Comparison of ENCODE assay signal across 1 cellular context in the genomic region with DNA sequence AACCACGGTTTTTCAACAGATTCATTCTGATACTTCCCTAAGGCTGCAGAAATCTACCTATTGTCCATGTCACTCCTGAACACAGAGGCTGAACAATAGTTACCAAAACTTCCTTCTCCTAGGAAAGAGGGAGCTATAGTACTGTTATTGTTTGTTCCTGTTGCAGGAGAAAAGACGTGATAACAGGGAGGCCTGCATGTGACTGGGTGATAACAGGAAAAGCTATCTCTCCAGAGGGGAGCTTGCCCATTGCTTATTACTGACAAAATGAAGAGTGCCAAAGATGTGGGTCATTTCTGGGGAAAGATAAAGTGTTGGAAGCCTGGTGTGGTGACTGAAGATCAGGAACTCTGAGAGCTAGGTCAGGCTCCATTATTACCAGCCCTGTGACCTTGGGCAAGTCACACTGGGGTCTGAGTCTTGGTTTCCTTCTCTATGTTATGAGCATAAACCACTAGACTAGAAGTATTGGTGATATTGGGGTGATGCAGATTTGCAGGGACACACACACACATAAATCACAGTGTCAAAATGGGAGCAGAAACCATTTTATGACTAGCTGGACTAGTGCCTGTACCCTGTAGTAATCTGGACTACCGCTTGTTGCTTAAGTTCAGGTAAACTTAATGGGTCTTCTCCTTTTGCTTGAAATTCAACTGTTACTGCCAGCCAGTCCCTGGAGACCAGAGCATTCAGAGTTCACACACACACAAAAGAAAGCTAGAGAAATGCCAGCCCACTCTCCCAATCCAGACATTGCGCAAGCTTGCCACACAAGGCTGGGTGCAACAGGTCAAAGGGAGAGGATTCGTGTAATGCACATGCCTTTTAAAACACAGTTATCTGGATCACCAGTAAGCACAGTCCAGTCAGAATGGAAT.
TF ChIP-seq lines count a peak whose summit lies in the region.

No MANE protein-coding gene starts in this region.

TF ChIP-seq in K562, 482 proteins besides CTCF, POLR2A, EP300 and RAD21 (continues in another document):
- TF ChIP-seq ZNF507 (tag; conservative IDR thresholded peaks at IDR 0.05) = no peak
- TF ChIP-seq, protein P1, sequence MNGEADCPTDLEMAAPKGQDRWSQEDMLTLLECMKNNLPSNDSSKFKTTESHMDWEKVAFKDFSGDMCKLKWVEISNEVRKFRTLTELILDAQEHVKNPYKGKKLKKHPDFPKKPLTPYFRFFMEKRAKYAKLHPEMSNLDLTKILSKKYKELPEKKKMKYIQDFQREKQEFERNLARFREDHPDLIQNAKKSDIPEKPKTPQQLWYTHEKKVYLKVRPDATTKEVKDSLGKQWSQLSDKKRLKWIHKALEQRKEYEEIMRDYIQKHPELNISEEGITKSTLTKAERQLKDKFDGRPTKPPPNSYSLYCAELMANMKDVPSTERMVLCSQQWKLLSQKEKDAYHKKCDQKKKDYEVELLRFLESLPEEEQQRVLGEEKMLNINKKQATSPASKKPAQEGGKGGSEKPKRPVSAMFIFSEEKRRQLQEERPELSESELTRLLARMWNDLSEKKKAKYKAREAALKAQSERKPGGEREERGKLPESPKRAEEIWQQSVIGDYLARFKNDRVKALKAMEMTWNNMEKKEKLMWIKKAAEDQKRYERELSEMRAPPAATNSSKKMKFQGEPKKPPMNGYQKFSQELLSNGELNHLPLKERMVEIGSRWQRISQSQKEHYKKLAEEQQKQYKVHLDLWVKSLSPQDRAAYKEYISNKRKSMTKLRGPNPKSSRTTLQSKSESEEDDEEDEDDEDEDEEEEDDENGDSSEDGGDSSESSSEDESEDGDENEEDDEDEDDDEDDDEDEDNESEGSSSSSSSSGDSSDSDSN (IDR thresholded peaks at IDR 0.05; ENCODE audit: borderline replicate concordance in 1 of 2, low read depth in 2 of 2, low read length in 2 of 2) = no peak
- TF ChIP-seq, protein P2, sequence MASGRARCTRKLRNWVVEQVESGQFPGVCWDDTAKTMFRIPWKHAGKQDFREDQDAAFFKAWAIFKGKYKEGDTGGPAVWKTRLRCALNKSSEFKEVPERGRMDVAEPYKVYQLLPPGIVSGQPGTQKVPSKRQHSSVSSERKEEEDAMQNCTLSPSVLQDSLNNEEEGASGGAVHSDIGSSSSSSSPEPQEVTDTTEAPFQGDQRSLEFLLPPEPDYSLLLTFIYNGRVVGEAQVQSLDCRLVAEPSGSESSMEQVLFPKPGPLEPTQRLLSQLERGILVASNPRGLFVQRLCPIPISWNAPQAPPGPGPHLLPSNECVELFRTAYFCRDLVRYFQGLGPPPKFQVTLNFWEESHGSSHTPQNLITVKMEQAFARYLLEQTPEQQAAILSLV (tag; IDR thresholded peaks at IDR 0.05) = 0 out of 2 replicates have a peak, but pooled peaks have one; percentile 14
- TF ChIP-seq MCM2 (IDR thresholded peaks at IDR 0.05; ENCODE audit: low read depth) = no peak
- TF ChIP-seq YY1 (IDR thresholded peaks at IDR 0.05; ENCODE audit: borderline replicate concordance in 1 of 3, control insufficient read depth in 1 of 3, extremely low read depth in 1 of 3, insufficient read depth in 3 of 3, insufficient read length in 1 of 3, insufficient replicate concordance in 2 of 3, low read depth in 1 of 3, low read length in 2 of 3) = no peak
- TF ChIP-seq, protein P3, sequence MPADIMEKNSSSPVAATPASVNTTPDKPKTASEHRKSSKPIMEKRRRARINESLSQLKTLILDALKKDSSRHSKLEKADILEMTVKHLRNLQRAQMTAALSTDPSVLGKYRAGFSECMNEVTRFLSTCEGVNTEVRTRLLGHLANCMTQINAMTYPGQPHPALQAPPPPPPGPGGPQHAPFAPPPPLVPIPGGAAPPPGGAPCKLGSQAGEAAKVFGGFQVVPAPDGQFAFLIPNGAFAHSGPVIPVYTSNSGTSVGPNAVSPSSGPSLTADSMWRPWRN (IDR thresholded peaks at IDR 0.05; ENCODE audit: low read depth) = no peak
- TF ChIP-seq CC2D1A (IDR thresholded peaks at IDR 0.05) = peak; percentile 47; the same call in 1 of the 2 replicates
- TF ChIP-seq, protein P4, sequence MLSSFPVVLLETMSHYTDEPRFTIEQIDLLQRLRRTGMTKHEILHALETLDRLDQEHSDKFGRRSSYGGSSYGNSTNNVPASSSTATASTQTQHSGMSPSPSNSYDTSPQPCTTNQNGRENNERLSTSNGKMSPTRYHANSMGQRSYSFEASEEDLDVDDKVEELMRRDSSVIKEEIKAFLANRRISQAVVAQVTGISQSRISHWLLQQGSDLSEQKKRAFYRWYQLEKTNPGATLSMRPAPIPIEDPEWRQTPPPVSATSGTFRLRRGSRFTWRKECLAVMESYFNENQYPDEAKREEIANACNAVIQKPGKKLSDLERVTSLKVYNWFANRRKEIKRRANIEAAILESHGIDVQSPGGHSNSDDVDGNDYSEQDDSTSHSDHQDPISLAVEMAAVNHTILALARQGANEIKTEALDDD (IDR thresholded peaks at IDR 0.05) = peak; percentile 85
- TF ChIP-seq, protein P5, sequence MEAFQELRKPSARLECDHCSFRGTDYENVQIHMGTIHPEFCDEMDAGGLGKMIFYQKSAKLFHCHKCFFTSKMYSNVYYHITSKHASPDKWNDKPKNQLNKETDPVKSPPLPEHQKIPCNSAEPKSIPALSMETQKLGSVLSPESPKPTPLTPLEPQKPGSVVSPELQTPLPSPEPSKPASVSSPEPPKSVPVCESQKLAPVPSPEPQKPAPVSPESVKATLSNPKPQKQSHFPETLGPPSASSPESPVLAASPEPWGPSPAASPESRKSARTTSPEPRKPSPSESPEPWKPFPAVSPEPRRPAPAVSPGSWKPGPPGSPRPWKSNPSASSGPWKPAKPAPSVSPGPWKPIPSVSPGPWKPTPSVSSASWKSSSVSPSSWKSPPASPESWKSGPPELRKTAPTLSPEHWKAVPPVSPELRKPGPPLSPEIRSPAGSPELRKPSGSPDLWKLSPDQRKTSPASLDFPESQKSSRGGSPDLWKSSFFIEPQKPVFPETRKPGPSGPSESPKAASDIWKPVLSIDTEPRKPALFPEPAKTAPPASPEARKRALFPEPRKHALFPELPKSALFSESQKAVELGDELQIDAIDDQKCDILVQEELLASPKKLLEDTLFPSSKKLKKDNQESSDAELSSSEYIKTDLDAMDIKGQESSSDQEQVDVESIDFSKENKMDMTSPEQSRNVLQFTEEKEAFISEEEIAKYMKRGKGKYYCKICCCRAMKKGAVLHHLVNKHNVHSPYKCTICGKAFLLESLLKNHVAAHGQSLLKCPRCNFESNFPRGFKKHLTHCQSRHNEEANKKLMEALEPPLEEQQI (IDR thresholded peaks at IDR 0.05) = 0 out of 2 replicates have a peak, but pooled peaks have one; percentile 29
- TF ChIP-seq SETDB1 (IDR thresholded peaks at IDR 0.05; ENCODE audit: low read length) = no peak
- TF ChIP-seq BRD4 (IDR thresholded peaks at IDR 0.05) = no peak
- TF ChIP-seq, protein P6, sequence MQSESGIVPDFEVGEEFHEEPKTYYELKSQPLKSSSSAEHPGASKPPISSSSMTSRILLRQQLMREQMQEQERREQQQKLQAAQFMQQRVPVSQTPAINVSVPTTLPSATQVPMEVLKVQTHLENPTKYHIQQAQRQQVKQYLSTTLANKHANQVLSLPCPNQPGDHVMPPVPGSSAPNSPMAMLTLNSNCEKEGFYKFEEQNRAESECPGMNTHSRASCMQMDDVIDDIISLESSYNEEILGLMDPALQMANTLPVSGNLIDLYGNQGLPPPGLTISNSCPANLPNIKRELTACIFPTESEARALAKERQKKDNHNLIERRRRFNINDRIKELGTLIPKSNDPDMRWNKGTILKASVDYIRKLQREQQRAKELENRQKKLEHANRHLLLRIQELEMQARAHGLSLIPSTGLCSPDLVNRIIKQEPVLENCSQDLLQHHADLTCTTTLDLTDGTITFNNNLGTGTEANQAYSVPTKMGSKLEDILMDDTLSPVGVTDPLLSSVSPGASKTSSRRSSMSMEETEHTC (IDR thresholded peaks at IDR 0.05) = peak; percentile 34; the same call in 1 of the 2 replicates
- TF ChIP-seq FOXA3 (CRISPR knock-in tag; conservative IDR thresholded peaks at IDR 0.05 in 1 of 2, IDR thresholded peaks at IDR 0.05 in 1 of 2) = no peak
- TF ChIP-seq POLR2AphosphoS5 (IDR thresholded peaks at IDR 0.05; ENCODE audit: control insufficient read depth, insufficient read depth, low read depth, low read length) = peak; percentile 75; the same call in 1 of the 2 replicates
- TF ChIP-seq, protein P7, sequence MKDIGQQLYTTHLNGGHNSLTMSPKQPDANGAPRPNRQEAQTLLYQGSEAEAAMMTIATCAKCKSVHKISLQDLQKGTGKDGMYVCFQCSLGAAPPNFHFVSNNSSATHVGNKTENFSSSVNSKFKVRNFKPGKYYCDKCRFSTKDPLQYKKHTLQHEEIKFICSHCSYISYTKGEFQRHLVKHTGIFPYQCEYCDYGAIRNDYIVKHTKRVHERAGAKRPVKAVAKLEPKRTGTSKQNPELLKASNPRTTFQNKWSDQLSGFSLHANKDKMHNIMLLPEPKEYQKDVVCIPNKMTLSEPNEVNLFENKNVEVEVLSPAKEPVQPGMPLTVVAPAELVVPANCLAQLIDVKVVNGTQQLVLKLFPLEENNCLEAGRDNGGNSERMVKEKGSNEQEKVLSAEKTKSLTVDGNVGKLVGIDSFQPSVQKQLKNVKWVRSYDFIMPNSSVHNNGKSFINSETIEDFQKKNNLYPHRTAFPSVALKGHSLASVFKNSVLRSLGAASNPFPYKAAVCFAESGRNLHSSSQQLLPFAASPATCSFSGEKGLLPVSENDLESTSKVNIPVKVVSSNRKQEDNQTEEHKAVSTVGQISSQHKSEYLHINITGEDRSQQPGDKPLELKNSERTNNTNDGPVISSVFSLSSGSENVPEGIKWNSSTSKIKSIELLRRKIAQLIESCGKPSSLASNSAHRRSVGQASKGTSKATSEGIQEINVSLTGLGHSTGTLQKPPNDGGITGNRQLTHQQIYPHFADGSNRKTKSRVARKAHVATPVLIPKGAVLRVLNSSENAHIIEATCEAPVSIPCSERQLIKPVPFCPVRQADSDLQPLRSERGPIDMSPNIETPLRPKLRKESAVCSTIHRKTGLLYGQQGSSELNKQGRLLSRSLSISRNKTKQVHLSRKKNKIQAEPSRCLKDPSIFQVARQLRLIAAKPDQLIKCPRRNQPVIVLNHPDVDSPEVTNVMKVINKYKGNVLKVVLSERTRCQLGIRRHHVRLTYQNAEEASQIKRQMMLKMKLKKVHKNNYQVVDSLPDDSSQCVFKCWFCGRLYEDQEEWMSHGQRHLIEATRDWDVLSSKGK (CRISPR knock-in tag; IDR thresholded peaks at IDR 0.05) = no peak
- TF ChIP-seq, protein P8, sequence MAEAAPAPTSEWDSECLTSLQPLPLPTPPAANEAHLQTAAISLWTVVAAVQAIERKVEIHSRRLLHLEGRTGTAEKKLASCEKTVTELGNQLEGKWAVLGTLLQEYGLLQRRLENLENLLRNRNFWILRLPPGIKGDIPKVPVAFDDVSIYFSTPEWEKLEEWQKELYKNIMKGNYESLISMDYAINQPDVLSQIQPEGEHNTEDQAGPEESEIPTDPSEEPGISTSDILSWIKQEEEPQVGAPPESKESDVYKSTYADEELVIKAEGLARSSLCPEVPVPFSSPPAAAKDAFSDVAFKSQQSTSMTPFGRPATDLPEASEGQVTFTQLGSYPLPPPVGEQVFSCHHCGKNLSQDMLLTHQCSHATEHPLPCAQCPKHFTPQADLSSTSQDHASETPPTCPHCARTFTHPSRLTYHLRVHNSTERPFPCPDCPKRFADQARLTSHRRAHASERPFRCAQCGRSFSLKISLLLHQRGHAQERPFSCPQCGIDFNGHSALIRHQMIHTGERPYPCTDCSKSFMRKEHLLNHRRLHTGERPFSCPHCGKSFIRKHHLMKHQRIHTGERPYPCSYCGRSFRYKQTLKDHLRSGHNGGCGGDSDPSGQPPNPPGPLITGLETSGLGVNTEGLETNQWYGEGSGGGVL (CRISPR knock-in tag; IDR thresholded peaks at IDR 0.05) = no peak
- TF ChIP-seq NR2C2 (CRISPR knock-in tag; IDR thresholded peaks at IDR 0.05) = no peak
- TF ChIP-seq NR2C2 (tag; IDR thresholded peaks at IDR 0.05) = peak; percentile 26; the same call in 1 of the 2 replicates
- TF ChIP-seq HMGN3 (IDR thresholded peaks at IDR 0.05; ENCODE audit: borderline replicate concordance, extremely low read depth, insufficient read length, low read depth, low read length) = no peak
- TF ChIP-seq RBM34 (IDR thresholded peaks at IDR 0.05; ENCODE audit: borderline replicate concordance, insufficient read depth, low read length) = no peak
- TF ChIP-seq ELF2 (CRISPR knock-in tag; IDR thresholded peaks at IDR 0.05) = no peak
- TF ChIP-seq, protein P9, sequence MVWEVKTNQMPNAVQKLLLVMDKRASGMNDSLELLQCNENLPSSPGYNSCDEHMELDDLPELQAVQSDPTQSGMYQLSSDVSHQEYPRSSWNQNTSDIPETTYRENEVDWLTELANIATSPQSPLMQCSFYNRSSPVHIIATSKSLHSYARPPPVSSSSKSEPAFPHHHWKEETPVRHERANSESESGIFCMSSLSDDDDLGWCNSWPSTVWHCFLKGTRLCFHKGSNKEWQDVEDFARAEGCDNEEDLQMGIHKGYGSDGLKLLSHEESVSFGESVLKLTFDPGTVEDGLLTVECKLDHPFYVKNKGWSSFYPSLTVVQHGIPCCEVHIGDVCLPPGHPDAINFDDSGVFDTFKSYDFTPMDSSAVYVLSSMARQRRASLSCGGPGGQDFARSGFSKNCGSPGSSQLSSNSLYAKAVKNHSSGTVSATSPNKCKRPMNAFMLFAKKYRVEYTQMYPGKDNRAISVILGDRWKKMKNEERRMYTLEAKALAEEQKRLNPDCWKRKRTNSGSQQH (CRISPR knock-in tag; IDR thresholded peaks at IDR 0.05) = no peak
- TF ChIP-seq ZNF384 (IDR thresholded peaks at IDR 0.05; ENCODE audit: low read depth, low read length) = no peak
- TF ChIP-seq, protein P10, sequence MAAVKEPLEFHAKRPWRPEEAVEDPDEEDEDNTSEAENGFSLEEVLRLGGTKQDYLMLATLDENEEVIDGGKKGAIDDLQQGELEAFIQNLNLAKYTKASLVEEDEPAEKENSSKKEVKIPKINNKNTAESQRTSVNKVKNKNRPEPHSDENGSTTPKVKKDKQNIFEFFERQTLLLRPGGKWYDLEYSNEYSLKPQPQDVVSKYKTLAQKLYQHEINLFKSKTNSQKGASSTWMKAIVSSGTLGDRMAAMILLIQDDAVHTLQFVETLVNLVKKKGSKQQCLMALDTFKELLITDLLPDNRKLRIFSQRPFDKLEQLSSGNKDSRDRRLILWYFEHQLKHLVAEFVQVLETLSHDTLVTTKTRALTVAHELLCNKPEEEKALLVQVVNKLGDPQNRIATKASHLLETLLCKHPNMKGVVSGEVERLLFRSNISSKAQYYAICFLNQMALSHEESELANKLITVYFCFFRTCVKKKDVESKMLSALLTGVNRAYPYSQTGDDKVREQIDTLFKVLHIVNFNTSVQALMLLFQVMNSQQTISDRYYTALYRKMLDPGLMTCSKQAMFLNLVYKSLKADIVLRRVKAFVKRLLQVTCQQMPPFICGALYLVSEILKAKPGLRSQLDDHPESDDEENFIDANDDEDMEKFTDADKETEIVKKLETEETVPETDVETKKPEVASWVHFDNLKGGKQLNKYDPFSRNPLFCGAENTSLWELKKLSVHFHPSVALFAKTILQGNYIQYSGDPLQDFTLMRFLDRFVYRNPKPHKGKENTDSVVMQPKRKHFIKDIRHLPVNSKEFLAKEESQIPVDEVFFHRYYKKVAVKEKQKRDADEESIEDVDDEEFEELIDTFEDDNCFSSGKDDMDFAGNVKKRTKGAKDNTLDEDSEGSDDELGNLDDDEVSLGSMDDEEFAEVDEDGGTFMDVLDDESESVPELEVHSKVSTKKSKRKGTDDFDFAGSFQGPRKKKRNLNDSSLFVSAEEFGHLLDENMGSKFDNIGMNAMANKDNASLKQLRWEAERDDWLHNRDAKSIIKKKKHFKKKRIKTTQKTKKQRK (IDR thresholded peaks at IDR 0.05; ENCODE audit: borderline replicate concordance, low read depth, low read length) = no peak
- TF ChIP-seq MCM7 (IDR thresholded peaks at IDR 0.05) = no peak
- no peak for TF ChIP-seq SMAD3 (CRISPR knock-in tag; conservative IDR thresholded peaks at IDR 0.05)
- no peak for TF ChIP-seq GABPB2 (CRISPR knock-in tag; conservative IDR thresholded peaks at IDR 0.05)
- TF ChIP-seq NFIC (IDR thresholded peaks at IDR 0.05) = peak; percentile 69
